Comparison of ENCODE assay signal across 10 cellular contexts in genomic region chr15:92886229-92886628, GRCh38. TPM values are rescaled to one million over a fixed set of nuclear protein-coding genes. Genes with fewer than 3 reads are reported as not detected.
DNase-seq lines count a peak whose midpoint lies in the region; ATAC-seq and TF ChIP-seq lines count a peak whose summit lies in the region.
"Had no signal": no experiment of that assay in that cellular context is flagged by ENCODE, and none has a peak within 500 bp of the region (broad histone marks: within the 10 kb centered on the region; RNA-seq: fewer than 3 reads in every experiment).

No MANE protein-coding gene starts in this region.

- DNase-seq in RWPE2 (ENCODE audit: low spot score) (no peak), epithelial cell of prostate (ENCODE audit: low read depth, low spot score) (no peak), psoas muscle (no peak), H4 (ENCODE audit: low spot score) (no peak), NCI-H526 treated with DMSO at 0.1 percent for 48 hours (lab: John Stamatoyannopoulos, UW) (no peak), DMS53 treated with DMSO at 0.1 percent for 48 hours (lab: John Stamatoyannopoulos, UW; ENCODE audit: unreplicated experiment) (no peak), GM10248 (ENCODE audit: extremely low spot score) (no peak)
- DNase-seq: aorta, NCI-H146 had no signal

- CTCF ChIA-PET in GM10248 (lab: Yijun Ruan, JAX), result interaction anchor here (1.3 kb wide), 1 partner anchor 14 kb away, joined by 4 read pairs; the partner anchor contains the start of gene CHD2

- H3K27ac ChIP-seq in RWPE2 (ENCODE audit: poor library complexity, severe bottlenecking) (peak overlapping the region; percentile 89), epithelial cell of prostate (peak overlapping the region; percentile 93), psoas muscle (peak overlapping the region; percentile 98)

- H3K4me1 ChIP-seq in RWPE2 (ENCODE audit: insufficient read depth, poor library complexity, severe bottlenecking) (peaks cover 36% of the 10 kb centered on the region), psoas muscle (peaks cover 46% of the 10 kb centered on the region)

- H3K36me3 ChIP-seq in RWPE2 (ENCODE audit: low read depth) (peaks cover 80% of the 10 kb centered on the region), psoas muscle (ENCODE audit: insufficient read depth in 1 of 2, low read depth in 1 of 2) (peaks cover 0 to 66% of the 10 kb centered on the region in 2 donors)

- H3K27me3 ChIP-seq in RWPE2 (ENCODE audit: insufficient read depth, poor library complexity, severe bottlenecking) (no peaks in the 10 kb centered on the region), psoas muscle (ENCODE audit: insufficient read depth in 3 of 3, low read length in 2 of 3) (no peaks in the 10 kb centered on the region)

- no peak for ATAC-seq in RWPE2 (ENCODE audit: low read depth)
- ATAC-seq in psoas muscle, result no peak

- POLR2A ChIA-PET in GM10248 (lab: Yijun Ruan, JAX), result no interaction called here

- H3K4me3 ChIP-seq in GM08714 (ENCODE audit: low read length), result peak overlapping the region; percentile 97; the same call in 1 of the 2 replicates
- H3K4me3 ChIP-seq in RWPE2 (ENCODE audit: severe bottlenecking), result peak overlapping the region; percentile 95
- H3K4me3 ChIP-seq in psoas muscle, result peak overlapping the region; percentile 83

- 2 to 5% (median 5%) methylated on average over 1 of the region's 1 CpG for WGBS in psoas muscle, 3 donors

- intact Hi-C loops in psoas muscle (cut with DNase I), result loop anchor here in 1 of 2 donors (1.0 kb wide), 1 partner anchor 13 kb away; no protein-coding TSS in a partner anchor

- TF ChIP-seq CTCF in RWPE2 (IDR thresholded peaks at IDR 0.05; ENCODE audit: poor library complexity, severe bottlenecking), result no peak
- no peak for TF ChIP-seq CTCF in psoas muscle (IDR thresholded peaks at IDR 0.05)
- no peak for TF ChIP-seq CTCF in GM10248 (IDR thresholded peaks at IDR 0.05; ENCODE audit: control extremely low read depth, extremely low read depth, low read depth, missing control alignments)

- no peaks in the 10 kb centered on the region for H3K9me3 ChIP-seq in RWPE2 (ENCODE audit: severe bottlenecking)
- H3K9me3 ChIP-seq in psoas muscle, result no peaks in the 10 kb centered on the region

RNA-seq across cellular contexts. Expression of gene CHD2, which starts 13.9 kb away (rescaled TPM):
- 10 to 100 TPM; 40.9 to 53.0 (median 49.4) TPM for total RNA-seq in psoas muscle
- polyA plus RNA-seq in psoas muscle, result 10 to 100 TPM; 11.1 to 37.5 (median 12.9) TPM
- total RNA-seq in H4 (2014; rRNA removed; shearing (Covaris generic)), result 19.1 and 41.2 TPM in 2 replicates
